Comparison of ENCODE assay signal across 11 cellular contexts in genomic region chr1:247905899-247906503, GRCh38. TPM values are rescaled to one million over a fixed set of nuclear protein-coding genes. Genes with fewer than 3 reads are reported as not detected.
A peak's percentile ranks its signal among the peaks of the same experiment; 100 is the strongest.
DNase-seq lines count a peak whose midpoint lies in the region; ATAC-seq and TF ChIP-seq lines count a peak whose summit lies in the region.
"Had no signal": no experiment of that assay in that cellular context is flagged by ENCODE, and none has a peak within 500 bp of the region (broad histone marks: within the 10 kb centered on the region; RNA-seq: fewer than 3 reads in every experiment).

No MANE protein-coding gene starts in this region.

- intact Hi-C loops in CD14-positive monocyte (cut with micrococcal nuclease), result no loop called here
- intact Hi-C loops in activated CD8-positive, alpha-beta T cell treated with anti-CD3 and anti-CD28 coated beads for 36 hours (cut with micrococcal nuclease), result no loop called here
- intact Hi-C loops in lower lobe of right lung (cut with DNase I), result no loop called here

- peak overlapping the region; percentile 15 for H3K27ac ChIP-seq in lower lobe of right lung

- peak overlapping the region; percentile 87 to 96 for H3K4me3 Mint-ChIP-seq in CD14-positive monocyte
- H3K4me3 Mint-ChIP-seq in activated CD8-positive, alpha-beta T cell treated with anti-CD3 and anti-CD28 coated beads for 36 hours, result peak overlapping the region; percentile 34

- peaks cover 27% of the 10 kb centered on the region for H3K4me1 Mint-ChIP-seq in CD14-positive monocyte
- peaks cover 13% of the 10 kb centered on the region for H3K4me1 Mint-ChIP-seq in activated CD8-positive, alpha-beta T cell treated with anti-CD3 and anti-CD28 coated beads for 36 hours (ENCODE audit: low read depth)

- H3K27me3 Mint-ChIP-seq in CD14-positive monocyte (ENCODE audit: low read depth in 3 of 3), result peaks cover 0 to 3% (median 2%) of the 10 kb centered on the region in 3 donors
- no peaks in the 10 kb centered on the region for H3K27me3 Mint-ChIP-seq in activated CD8-positive, alpha-beta T cell treated with anti-CD3 and anti-CD28 coated beads for 36 hours

- H3K36me3 Mint-ChIP-seq in CD14-positive monocyte, result no peaks in the 10 kb centered on the region
- H3K36me3 Mint-ChIP-seq in activated CD8-positive, alpha-beta T cell treated with anti-CD3 and anti-CD28 coated beads for 36 hours (ENCODE audit: low read depth), result peaks cover 5% of the 10 kb centered on the region

- no peak for DNase-seq in CD14-positive monocyte (ENCODE audit: low spot score)
- DNase-seq in activated CD8-positive, alpha-beta T cell treated with anti-CD3 and anti-CD28 coated beads for 36 hours, result no peak
- DNase-seq in lower lobe of right lung, result no peak
- DNase-seq in cerebellar nuclear complex (lab: John Stamatoyannopoulos, UW), result no peak
- DNase-seq in stimulated activated CD4-positive, alpha-beta T cell treated with anti-CD3 and anti-CD28 coated beads, Interleukin-4, amount 100 ng/mL, for 24 hours, result no peak
- DNase-seq: Caco-2, NCI-H187 treated with DMSO at 0.1 percent for 48 hours had no signal

- no peaks in the 10 kb centered on the region for H3K36me3 ChIP-seq in lower lobe of right lung

- peak overlapping the region; percentile 37 for H3K4me3 ChIP-seq in lower lobe of right lung

- H3K4me1 ChIP-seq in lower lobe of right lung, result peaks cover 3% of the 10 kb centered on the region
- H3K4me1 ChIP-seq: Caco-2 had no signal

- peaks cover 3 to 23% (median 8%) of the 10 kb centered on the region in 7 donors for H3K9me3 Mint-ChIP-seq in CD14-positive monocyte
- peaks cover 12% of the 10 kb centered on the region for H3K9me3 Mint-ChIP-seq in activated CD8-positive, alpha-beta T cell treated with anti-CD3 and anti-CD28 coated beads for 36 hours

- H3K9me3 ChIP-seq in lower lobe of right lung, result no peaks in the 10 kb centered on the region
- H3K9me3 ChIP-seq: Caco-2 had no signal

- TF ChIP-seq CTCF in CD14-positive monocyte (IDR thresholded peaks at IDR 0.05) (no peak), lower lobe of right lung (IDR thresholded peaks at IDR 0.05) (no peak)
- TF ChIP-seq CTCF in activated CD8-positive, alpha-beta T cell treated with anti-CD3 and anti-CD28 coated beads for 36 hours (IDR thresholded peaks at IDR 0.05), result no peak

- POLR2A ChIA-PET in activated CD8-positive, alpha-beta T cell treated with anti-CD3 and anti-CD28 coated beads for 36 hours (lab: Charles Lee), result interaction anchor here (0.9 kb wide), 1 partner anchor 37 kb away, joined by 4 read pairs; no protein-coding TSS in a partner anchor

- H3K27ac Mint-ChIP-seq in CD14-positive monocyte, result peak overlapping the region; percentile 50 to 90 (median 82)
- peak overlapping the region; percentile 28 for H3K27ac Mint-ChIP-seq in activated CD8-positive, alpha-beta T cell treated with anti-CD3 and anti-CD28 coated beads for 36 hours

- ATAC-seq in HG03342 (IDR thresholded peaks at IDR 0.05; ENCODE audit: unreplicated experiment), result peak; percentile 16
- ATAC-seq in activated CD8-positive, alpha-beta T cell treated with anti-CD3 and anti-CD28 coated beads for 36 hours, result no peak
- ATAC-seq in lower lobe of right lung, result no peak
- no peak for ATAC-seq in GM19463 (IDR thresholded peaks at IDR 0.05; ENCODE audit: unreplicated experiment)
- ATAC-seq in GM21825 (IDR thresholded peaks at IDR 0.05; ENCODE audit: unreplicated experiment), result no peak

- CTCF ChIA-PET in activated CD8-positive, alpha-beta T cell treated with anti-CD3 and anti-CD28 coated beads for 36 hours (lab: Charles Lee), result interaction anchor here (0.8 kb wide), 1 partner anchor 30 kb away, joined by 3 read pairs; no protein-coding TSS in a partner anchor

- no peaks in the 10 kb centered on the region for H3K27me3 ChIP-seq in lower lobe of right lung (ENCODE audit: low read depth)

RNA-seq across cellular contexts. Expression of gene OR2W3, which starts 10.6 kb away (rescaled TPM):
- under 1 TPM in 1 of 2 donors, not detected in 1; 0.31 TPM for polyA plus RNA-seq in CD14-positive monocyte
- not detected for total RNA-seq in activated CD8-positive, alpha-beta T cell treated with anti-CD3 and anti-CD28 coated beads for 36 hours
- 1.2 TPM for total RNA-seq in lower lobe of right lung
- total RNA-seq: Caco-2 had no signal

RNA-seq across cellular contexts. Expression of gene OR2T8, which starts 14.1 kb away (rescaled TPM):
- polyA plus RNA-seq in CD14-positive monocyte, result not detected
- total RNA-seq in activated CD8-positive, alpha-beta T cell treated with anti-CD3 and anti-CD28 coated beads for 36 hours, result not detected
- not detected for total RNA-seq in lower lobe of right lung
- total RNA-seq: Caco-2, skeletal muscle tissue had no signal

RNA-seq across cellular contexts. Expression of gene OR2AJ1, which starts 18.7 kb away (rescaled TPM):
- not detected for polyA plus RNA-seq in CD14-positive monocyte
- total RNA-seq in activated CD8-positive, alpha-beta T cell treated with anti-CD3 and anti-CD28 coated beads for 36 hours, result not detected
- not detected for total RNA-seq in lower lobe of right lung
- total RNA-seq: Caco-2, skeletal muscle tissue had no signal

RNA-seq across cellular contexts. Expression of gene OR2L8, which starts 42.7 kb away (rescaled TPM):
- not detected for polyA plus RNA-seq in CD14-positive monocyte
- total RNA-seq in activated CD8-positive, alpha-beta T cell treated with anti-CD3 and anti-CD28 coated beads for 36 hours, result under 1 TPM; 0.29 to 0.34 TPM
- not detected for total RNA-seq in lower lobe of right lung
- total RNA-seq: Caco-2, skeletal muscle tissue had no signal

RNA-seq across cellular contexts. Expression of gene TRIM58, which starts 49.0 kb away (rescaled TPM):
- polyA plus RNA-seq in CD14-positive monocyte, result under 1 TPM; 0.43 to 0.68 TPM
- under 1 TPM in 1 of 2 experiments, not detected in 1; 0.11 TPM for total RNA-seq in activated CD8-positive, alpha-beta T cell treated with anti-CD3 and anti-CD28 coated beads for 36 hours
- total RNA-seq in lower lobe of right lung, result 4.0 TPM
- total RNA-seq: Caco-2 had no signal
